23 cellular contexts compared by ENCODE assay signal in the genomic region with DNA sequence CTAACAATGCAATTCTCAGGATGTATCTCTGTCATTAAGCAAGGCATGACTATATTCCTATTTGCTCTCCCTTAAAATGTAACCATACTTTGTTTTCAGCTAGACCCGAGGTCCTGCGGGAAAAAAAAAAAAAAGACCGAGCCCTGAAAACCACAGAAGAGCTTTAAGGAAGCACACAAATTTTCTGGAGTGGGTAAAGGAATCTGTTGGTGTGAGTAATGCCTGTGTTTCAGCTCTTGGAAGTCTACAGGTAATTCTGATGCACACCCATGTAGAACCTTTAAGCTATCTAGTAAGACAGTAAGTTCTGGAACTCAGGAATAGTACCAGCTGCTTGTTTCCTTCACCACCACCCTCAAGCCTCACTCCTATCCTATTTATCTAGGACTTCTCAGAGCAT.
"Had no signal": no experiment of that assay in that cellular context is flagged by ENCODE, and none has a peak within 500 bp of the region (broad histone marks: within the 10 kb centered on the region; RNA-seq: fewer than 3 reads in every experiment).

No MANE protein-coding gene starts in this region.

- H3K27me3 ChIP-seq: MG63 had no signal

- H3K9ac ChIP-seq: SK-N-SH had no signal

- H3K4me2 ChIP-seq: SK-N-SH had no signal

- H3K4me3 ChIP-seq: MG63 had no signal

- H3K36me3 ChIP-seq: MG63 had no signal

- DNase-seq: IMR-90, Karpas-422, KG1, MG63, NCI-H1092, NCI-H1105 treated with DMSO at 0.1 percent for 48 hours, NCI-H1417 treated with DMSO at 0.1 percent for 48 hours, NCI-H146, NCI-H1694 treated with DMSO at 0.1 percent for 48 hours, NCI-H1930, NCI-H2081, NCI-H2107, NCI-H2227 treated with DMSO at 0.1 percent for 48 hours, NCI-H446, NCI-H510A, NCI-H524 treated with DMSO at 0.1 percent for 48 hours, NCI-H69, NCI-H774, SHP77, SK-N-SH had no signal

- H3K9me2 ChIP-seq: SK-N-SH had no signal

- H3K9me3 ChIP-seq: MG63, SK-N-SH had no signal

- H3K27ac ChIP-seq: RWPE1 had no signal

- ATAC-seq: HepG2, Panc1 had no signal
